In genomic region chr2:173963817-173964564, GRCh38 we compare ENCODE assay signal across 1 cellular context.
TF ChIP-seq lines count a peak whose summit lies in the region.

No MANE protein-coding gene starts in this region.

TF ChIP-seq in HepG2, 621 proteins besides CTCF, POLR2A, EP300 and RAD21 (continued from another document and continues in another):
- TF ChIP-seq ZNF770 (CRISPR knock-in tag; IDR thresholded peaks at IDR 0.05) (peak; percentile 62; the same call in 1 of the 2 replicates), ZNF605 (CRISPR knock-in tag; IDR thresholded peaks at IDR 0.05) (peak; percentile 51; the same call in 1 of the 2 replicates), ZNF674 (CRISPR knock-in tag; IDR thresholded peaks at IDR 0.05; ENCODE audit: low read depth) (peak; percentile 92; the same call in 1 of the 2 replicates), LRRFIP1 (CRISPR knock-in tag; conservative IDR thresholded peaks at IDR 0.05) (no peak), ZNF614 (CRISPR knock-in tag; IDR thresholded peaks at IDR 0.05; ENCODE audit: borderline replicate concordance) (peak; percentile 2; the same call in 1 of the 2 replicates), THRA (CRISPR knock-in tag; IDR thresholded peaks at IDR 0.05; ENCODE audit: borderline replicate concordance) (no peak), MED1 (CRISPR knock-in tag; IDR thresholded peaks at IDR 0.05) (peak; percentile 58), ZNF724P (CRISPR knock-in tag; IDR thresholded peaks at IDR 0.05; ENCODE audit: borderline replicate concordance) (peak; percentile 86; the same call in 1 of the 2 replicates), REXO4 (CRISPR knock-in tag; IDR thresholded peaks at IDR 0.05; ENCODE audit: borderline replicate concordance) (peak; percentile 74; the same call in 1 of the 2 replicates), SUZ12 (IDR thresholded peaks at IDR 0.05; ENCODE audit: low read depth, low read length) (no peak), FIP1L1 (IDR thresholded peaks at IDR 0.05; ENCODE audit: borderline replicate concordance, insufficient read depth, low read depth, low read length) (0 out of 2 replicates have a peak, but pooled peaks have one; percentile 15), TAF1 (CRISPR knock-in tag; IDR thresholded peaks at IDR 0.05) (peak; percentile 73), KMT2A (CRISPR knock-in tag; IDR thresholded peaks at IDR 0.05) (0 out of 2 replicates have a peak, but pooled peaks have one; percentile 51), ZNF331 (CRISPR knock-in tag; IDR thresholded peaks at IDR 0.05) (peak; percentile 41; the same call in 1 of the 2 replicates), BATF2 (CRISPR knock-in tag; IDR thresholded peaks at IDR 0.05) (0 out of 2 replicates have a peak, but pooled peaks have one; percentile 3), ZBTB44 (CRISPR knock-in tag; IDR thresholded peaks at IDR 0.05) (no peak), ZNF687 (CRISPR knock-in tag; IDR thresholded peaks at IDR 0.05) (peak; percentile 79), ZNF264 (CRISPR knock-in tag; IDR thresholded peaks at IDR 0.05) (0 out of 2 replicates have a peak, but pooled peaks have one; percentile 25), ZNF543 (CRISPR knock-in tag; IDR thresholded peaks at IDR 0.05) (no peak), ETV6 (CRISPR knock-in tag; conservative IDR thresholded peaks at IDR 0.05) (no peak), HMG20B (CRISPR knock-in tag; conservative IDR thresholded peaks at IDR 0.05) (no peak), YY1 (IDR thresholded peaks at IDR 0.05; ENCODE audit: insufficient read depth, insufficient replicate concordance, low read depth, low read length) (peak; percentile 79), TCF7L2 (IDR thresholded peaks at IDR 0.05; ENCODE audit: low read depth, low read length) (no peak), PHF5A (CRISPR knock-in tag; IDR thresholded peaks at IDR 0.05; ENCODE audit: low read depth, unreplicated experiment) (no peak), PTBP1 (IDR thresholded peaks at IDR 0.05; ENCODE audit: low read depth, low read length, poor library complexity, severe bottlenecking) (no peak), ZNF580 (CRISPR knock-in tag; IDR thresholded peaks at IDR 0.05; ENCODE audit: borderline replicate concordance, low read depth) (no peak), KDM1A (CRISPR knock-in tag; IDR thresholded peaks at IDR 0.05) (no peak), MXD3 (CRISPR knock-in tag; IDR thresholded peaks at IDR 0.05) (peak; percentile 52; the same call in 1 of the 2 replicates), ZNF839 (CRISPR knock-in tag; IDR thresholded peaks at IDR 0.05; ENCODE audit: borderline replicate concordance) (no peak), ELF4 (CRISPR knock-in tag; IDR thresholded peaks at IDR 0.05; ENCODE audit: borderline replicate concordance) (no peak), MEIS1 (CRISPR knock-in tag; IDR thresholded peaks at IDR 0.05; ENCODE audit: borderline replicate concordance) (no peak), ZNF263 (CRISPR knock-in tag; IDR thresholded peaks at IDR 0.05) (peak; percentile 90), CSRNP2 (CRISPR knock-in tag; conservative IDR thresholded peaks at IDR 0.05; ENCODE audit: low read depth) (no peak), KLF9 (CRISPR knock-in tag; IDR thresholded peaks at IDR 0.05; ENCODE audit: low read depth) (no peak), ZBTB14 (CRISPR knock-in tag; IDR thresholded peaks at IDR 0.05) (peak; percentile 47; the same call in 1 of the 2 replicates), ZBTB39 (CRISPR knock-in tag; IDR thresholded peaks at IDR 0.05) (no peak; the same call in 1 of the 2 replicates), LCORL (IDR thresholded peaks at IDR 0.05) (no peak), LCORL (CRISPR knock-in tag; IDR thresholded peaks at IDR 0.05) (peak; percentile 29), JARID2 (CRISPR knock-in tag; IDR thresholded peaks at IDR 0.05; ENCODE audit: insufficient replicate concordance) (no peak), DPF2 (CRISPR knock-in tag; IDR thresholded peaks at IDR 0.05; ENCODE audit: borderline replicate concordance, low read depth) (no peak), NR2C2 (CRISPR knock-in tag; IDR thresholded peaks at IDR 0.05; ENCODE audit: borderline replicate concordance) (peak; percentile 54; the same call in 1 of the 2 replicates), JUND (CRISPR knock-in tag; IDR thresholded peaks at IDR 0.05) (peak; percentile 27; the same call in 1 of the 2 replicates), ZFP36 (IDR thresholded peaks at IDR 0.05; ENCODE audit: borderline replicate concordance, low read depth, low read length, partially characterized antibody) (no peak), ZNF782 (CRISPR knock-in tag; IDR thresholded peaks at IDR 0.05; ENCODE audit: borderline replicate concordance) (no peak), ZNF557 (CRISPR knock-in tag; IDR thresholded peaks at IDR 0.05) (0 out of 2 replicates have a peak, but pooled peaks have one; percentile 57)
